ENCODE assay signal across 11 cellular contexts in genomic region chr17:9768381-9768934, GRCh38. TPM values are rescaled to one million over a fixed set of nuclear protein-coding genes. Genes with fewer than 3 reads are reported as not detected.
A peak's percentile ranks its signal among the peaks of the same experiment; 100 is the strongest.
DNase-seq lines count a peak whose midpoint lies in the region; ATAC-seq lines count a peak whose summit lies in the region.
"Had no signal": no experiment of that assay in that cellular context is flagged by ENCODE, and none has a peak within 500 bp of the region (broad histone marks: within the 10 kb centered on the region; RNA-seq: fewer than 3 reads in every experiment).

No MANE protein-coding gene starts in this region.

- intact Hi-C loops in left colon (cut with DNase I, micrococcal nuclease): no loop called here

- DNase-seq in NCI-H1694 treated with DMSO at 0.1 percent for 48 hours (lab: John Stamatoyannopoulos, UW): peak; percentile 26
- no peak for DNase-seq in NCI-H1694 (lab: John Stamatoyannopoulos, UW)
- DNase-seq in M059J (ENCODE audit: low read depth): peak; percentile 24
- DNase-seq in astrocyte of the hippocampus (ENCODE audit: low read depth, low spot score): peak; percentile 40
- DNase-seq in left colon: no peak
- no peak for DNase-seq in NCI-H187 (lab: John Stamatoyannopoulos, UW)
- DNase-seq: activated B cell treated with CpG ODN at 0.5 μM for 24 hours had no signal

- ATAC-seq in left colon: peak; percentile 41
- ATAC-seq in GM18861 (IDR thresholded peaks at IDR 0.05; ENCODE audit: unreplicated experiment): no peak
- ATAC-seq in HG03457 (IDR thresholded peaks at IDR 0.05; ENCODE audit: unreplicated experiment): no peak

RNA-seq across cellular contexts. Expression of gene DHRS7C, which starts 22.9 kb away (rescaled TPM):
- not detected in 2 replicates for total RNA-seq in M059J (2014; rRNA removed; shearing (Covaris generic))
- under 1 TPM; 0.31 to 0.36 TPM for total RNA-seq in left colon
- total RNA-seq: activated B cell treated with CpG ODN at 0.5 μM for 24 hours; CD4-positive, CD25-positive, alpha-beta regulatory T cell; pulmonary artery endothelial cell had no signal

RNA-seq across cellular contexts. Expression of gene GSG1L2, which starts 53.4 kb away (rescaled TPM):
- total RNA-seq in M059J (2014; rRNA removed; shearing (Covaris generic)): not detected in 2 replicates
- not detected for total RNA-seq in left colon
- total RNA-seq: activated B cell treated with CpG ODN at 0.5 μM for 24 hours; CD4-positive, CD25-positive, alpha-beta regulatory T cell; pulmonary artery endothelial cell had no signal

RNA-seq across cellular contexts. Expression of gene GLP2R, which starts 57.3 kb away (rescaled TPM):
- total RNA-seq in M059J (2014; rRNA removed; shearing (Covaris generic)): 1.7 and 2.5 TPM in 2 replicates
- 10 to 100 TPM; 10.4 to 11.9 TPM for total RNA-seq in left colon
- total RNA-seq: activated B cell treated with CpG ODN at 0.5 μM for 24 hours; CD4-positive, CD25-positive, alpha-beta regulatory T cell; pulmonary artery endothelial cell had no signal

Comparison
In these comparisons a context has a peak if more than half of its experiments do, and no peak if none do; other contexts are left out.
1. DNase-seq: peak in NCI-H1694 treated with DMSO at 0.1 percent for 48 hours (single experiment), M059J (single experiment) and astrocyte of the hippocampus (single experiment); none in NCI-H1694 (single experiment), left colon (0 of 2) and NCI-H187 (0 of 2).